ENCODE assay signal across 8 cellular contexts in the genomic region with DNA sequence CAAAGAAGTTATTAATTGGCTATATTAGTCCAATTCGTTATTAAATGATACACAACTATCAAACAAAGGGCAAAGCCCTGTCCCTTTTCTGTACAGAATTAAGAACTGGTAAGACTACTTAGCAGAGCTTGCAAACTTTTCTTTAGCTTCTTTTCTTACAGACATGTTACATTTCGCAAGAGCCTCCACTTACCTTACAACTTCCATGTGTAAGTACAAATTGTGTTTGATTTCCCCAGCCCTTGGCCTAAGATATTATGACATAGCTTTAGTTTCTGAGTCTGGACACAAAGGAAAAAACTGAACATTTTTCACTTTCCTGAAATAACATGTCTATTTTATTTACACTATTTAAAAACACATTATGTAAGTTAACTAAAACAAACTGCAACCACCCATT. TPM values are rescaled to one million over a fixed set of nuclear protein-coding genes. Genes with fewer than 3 reads are reported as not detected.
DNase-seq lines count a peak whose midpoint lies in the region; ATAC-seq and TF ChIP-seq lines count a peak whose summit lies in the region.

No MANE protein-coding gene starts in this region.

- no peaks in the 10 kb centered on the region for H3K27me3 ChIP-seq in CD4-positive, alpha-beta T cell (ENCODE audit: control insufficient read depth, insufficient read depth, low read length)
- no peaks in the 10 kb centered on the region for H3K27me3 ChIP-seq in endodermal cell (ENCODE audit: control insufficient read depth, insufficient read depth, low read length, poor library complexity, severe bottlenecking)

- no peak for TF ChIP-seq CTCF in CD4-positive, alpha-beta T cell (IDR thresholded peaks at IDR 0.05)
- TF ChIP-seq CTCF in endodermal cell (conservative IDR thresholded peaks at IDR 0.05) (no peak), osteocyte (IDR thresholded peaks at IDR 0.05) (no peak)

- WGBS in endodermal cell (ENCODE audit: insufficient coverage in 1 of 2, insufficient read length in 1 of 2), 2 experiments = 89 to 100% methylated on average over 1 to 2 of the region's 2 CpGs

- H3K27me3 Mint-ChIP-seq in CD4-positive, alpha-beta T cell = no peaks in the 10 kb centered on the region
- H3K27me3 Mint-ChIP-seq in endodermal cell (ENCODE audit: insufficient read depth) = no peaks in the 10 kb centered on the region
- no peaks in the 10 kb centered on the region for H3K27me3 Mint-ChIP-seq in osteocyte (ENCODE audit: unreplicated experiment)

- H3K9me3 Mint-ChIP-seq in CD4-positive, alpha-beta T cell = no peaks in the 10 kb centered on the region
- H3K9me3 Mint-ChIP-seq in endodermal cell = no peaks in the 10 kb centered on the region
- H3K9me3 Mint-ChIP-seq in osteocyte (ENCODE audit: unreplicated experiment) = no peaks in the 10 kb centered on the region

- no peaks in the 10 kb centered on the region for H3K9me3 ChIP-seq in CD4-positive, alpha-beta T cell (ENCODE audit: control insufficient read depth, low read length)
- H3K9me3 ChIP-seq in endodermal cell (ENCODE audit: control insufficient read depth, low read length) = no peaks in the 10 kb centered on the region

- DNase-seq in CD4-positive, alpha-beta T cell = no peak
- DNase-seq in NOMO-1 treated with DMSO at 0.1 percent for 48 hours (lab: John Stamatoyannopoulos, UW; ENCODE audit: unreplicated experiment) = peak; percentile 45
- DNase-seq in endodermal cell = no peak
- no peak for DNase-seq in osteocyte (ENCODE audit: extremely low spot score, unreplicated experiment)
- DNase-seq in NCI-H146 treated with DMSO at 0.1 percent for 48 hours (lab: John Stamatoyannopoulos, UW; ENCODE audit: unreplicated experiment) = no peak
- DNase-seq in GM03348 (ENCODE audit: low spot score) = no peak
- no peak for DNase-seq in NCI-H1092 (lab: John Stamatoyannopoulos, UW)
- DNase-seq in C1 segment of cervical spinal cord (lab: John Stamatoyannopoulos, UW) = no peak

- H3K36me3 Mint-ChIP-seq in CD4-positive, alpha-beta T cell (ENCODE audit: low read depth) = peaks cover 19% of the 10 kb centered on the region
- peaks cover 4% of the 10 kb centered on the region for H3K36me3 Mint-ChIP-seq in endodermal cell (ENCODE audit: low read depth)
- H3K36me3 Mint-ChIP-seq in osteocyte (ENCODE audit: unreplicated experiment) = peaks cover 2% of the 10 kb centered on the region

- peak overlapping the region; percentile 99 for H3K4me3 Mint-ChIP-seq in CD4-positive, alpha-beta T cell
- H3K4me3 Mint-ChIP-seq in endodermal cell (peak overlapping the region; percentile 72), osteocyte (ENCODE audit: unreplicated experiment) (peak overlapping the region; percentile 97)

- peak overlapping the region; percentile 91 for H3K27ac Mint-ChIP-seq in CD4-positive, alpha-beta T cell
- H3K27ac Mint-ChIP-seq in endodermal cell (no peak overlapping the region), osteocyte (ENCODE audit: unreplicated experiment) (peak overlapping the region; percentile 98)

- H3K4me1 ChIP-seq in endodermal cell (ENCODE audit: control insufficient read depth, insufficient read depth, low read length) = peaks cover 6% of the 10 kb centered on the region

- intact Hi-C loops in CD4-positive, alpha-beta T cell (cut with DNase I, micrococcal nuclease) = loop anchor here in 1 of 2 experiments (5.0 kb wide), 1 partner anchor 82 kb away; no protein-coding TSS in a partner anchor

- no peak for ATAC-seq in CD4-positive, alpha-beta T cell (ENCODE audit: poor library complexity)

- POLR2A ChIA-PET in CD4-positive, alpha-beta T cell (lab: Charles Lee) = interaction anchor here (2.2 kb wide), 1 partner anchor 51 kb away, joined by 12 read pairs; a partner anchor contains a TSS

- CTCF ChIA-PET in CD4-positive, alpha-beta T cell (lab: Charles Lee) = interaction anchor here (0.9 to 7.6 kb wide), 5 partner anchors 13 to 955 kb away, joined by 3 to 31 read pairs (median 5); a partner anchor contains a TSS

- H3K27ac ChIP-seq in CD4-positive, alpha-beta T cell (ENCODE audit: low read depth, low read length) = no peak overlapping the region
- no peak overlapping the region for H3K27ac ChIP-seq in endodermal cell (ENCODE audit: low read depth, low read length)

- peak overlapping the region; percentile 93 for H3K4me3 ChIP-seq in endodermal cell (ENCODE audit: low read length)

- peaks cover 59% of the 10 kb centered on the region for H3K4me1 Mint-ChIP-seq in CD4-positive, alpha-beta T cell (ENCODE audit: low read depth)
- H3K4me1 Mint-ChIP-seq in endodermal cell (peaks cover 23% of the 10 kb centered on the region), osteocyte (ENCODE audit: unreplicated experiment) (peaks cover 47% of the 10 kb centered on the region)

- H3K9ac ChIP-seq in endodermal cell (ENCODE audit: extremely low read depth, low read length, poor library complexity, severe bottlenecking) = no peak overlapping the region

- peaks cover 4% of the 10 kb centered on the region for H3K36me3 ChIP-seq in endodermal cell (ENCODE audit: control insufficient read depth, insufficient read depth, low read length)

RNA-seq across cellular contexts. Expression of a gene that starts 1.7 kb away (rescaled TPM):
- total RNA-seq in CD4-positive, alpha-beta T cell = 10 to 100 TPM; 13.3 to 14.3 TPM
- total RNA-seq in endodermal cell (10 to 100 TPM; 29.0 to 36.6 TPM), osteocyte (46.6 and 50.0 TPM in 2 replicates)
- 20.3 TPM for polyA plus RNA-seq in endodermal cell (2013, experiment 1 of 2)
- polyA plus RNA-seq in endodermal cell (2013, experiment 2 of 2) = 19.8 TPM

RNA-seq across cellular contexts. Expression of a gene that starts 51.4 kb away (rescaled TPM):
- total RNA-seq in CD4-positive, alpha-beta T cell = 100 to 1,000 TPM; 235 to 245 TPM
- total RNA-seq in endodermal cell = 100 to 1,000 TPM; 299 to 307 TPM
- 609 TPM for polyA plus RNA-seq in endodermal cell (2013, experiment 1 of 2)
- 513 TPM for polyA plus RNA-seq in endodermal cell (2013, experiment 2 of 2)
- total RNA-seq in osteocyte = 294 TPM in 2 replicates
